ENCODE assay signal across 8 cellular contexts in the genomic region with DNA sequence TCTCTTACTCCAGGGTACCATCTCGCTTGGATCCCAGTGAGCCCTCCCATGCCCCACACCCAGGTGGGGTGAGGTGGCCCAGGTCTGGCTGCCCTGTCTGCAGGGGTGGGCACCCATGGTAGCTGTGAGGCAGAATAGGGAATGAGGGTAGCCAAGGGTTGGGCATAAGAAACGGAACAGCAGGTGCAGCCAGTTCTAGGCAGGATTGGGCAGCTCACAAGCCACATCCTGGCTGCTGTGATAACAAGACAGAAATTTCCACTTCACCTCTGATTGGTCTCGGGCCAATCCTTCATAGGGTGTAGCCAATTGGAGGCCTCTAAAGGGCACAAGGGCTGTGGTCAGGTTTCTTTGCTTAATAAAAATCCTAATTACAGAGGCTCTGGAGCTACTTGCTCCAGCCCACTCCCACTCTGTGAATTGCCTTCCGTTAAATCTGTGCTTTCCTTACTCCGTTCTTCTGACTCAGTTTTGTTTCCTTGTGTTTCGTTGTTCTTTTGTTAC. TPM values are rescaled to one million over a fixed set of nuclear protein-coding genes. Genes with fewer than 3 reads are reported as not detected.
DNase-seq lines count a peak whose midpoint lies in the region; ATAC-seq and TF ChIP-seq lines count a peak whose summit lies in the region.

No MANE protein-coding gene starts in this region.

- DNase-seq in NCI-H1417 (lab: John Stamatoyannopoulos, UW) (peak; percentile 33 to 74 (median 37)), NCI-H1417 treated with DMSO at 0.1 percent for 48 hours (lab: John Stamatoyannopoulos, UW) (no peak), NB4 (ENCODE audit: low read depth) (peak; percentile 42), immature natural killer cell (peak; percentile 38 to 44 (median 41)), HuH-7.5 (ENCODE audit: low spot score) (no peak)
- DNase-seq in activated CD4-positive, alpha-beta T cell treated with anti-CD3 and anti-CD28 coated beads, Interleukin-2, amount 10 ng/mL, durations not matched to agents 7 days and 5 days = peak; percentile 24

- no peak for TF ChIP-seq POLR2A in NB4 (IDR thresholded peaks at IDR 0.05; ENCODE audit: extremely low read depth, insufficient read length)

- no peaks in the 10 kb centered on the region for H3K9me3 Mint-ChIP-seq in activated CD4-positive, alpha-beta T cell treated with anti-CD3 and anti-CD28 coated beads, Interleukin-2, amount 10 ng/mL, durations not matched to agents 7 days and 5 days
- H3K9me3 Mint-ChIP-seq in immature natural killer cell = no peaks in the 10 kb centered on the region

- no peak overlapping the region for H3K4me3 Mint-ChIP-seq in activated CD4-positive, alpha-beta T cell treated with anti-CD3 and anti-CD28 coated beads, Interleukin-2, amount 10 ng/mL, durations not matched to agents 7 days and 5 days
- peak overlapping the region in 3 of 5 donors; percentile 1 to 24 (median 18) for H3K4me3 Mint-ChIP-seq in immature natural killer cell

- no peak overlapping the region for H3K4me3 ChIP-seq in NB4 (ENCODE audit: low read depth, low read length)

- ATAC-seq in HG02938 (IDR thresholded peaks at IDR 0.05; ENCODE audit: unreplicated experiment) (no peak), GM21723 (IDR thresholded peaks at IDR 0.05; ENCODE audit: unreplicated experiment) (no peak)

- no peak for TF ChIP-seq CTCF in NB4 (IDR thresholded peaks at IDR 0.05; ENCODE audit: low read depth, low read length)

- CTCF ChIA-PET in activated CD4-positive, alpha-beta T cell treated with anti-CD3 and anti-CD28 coated beads, Interleukin-2, amount 10 ng/mL, durations not matched to agents 7 days and 5 days (lab: Charles Lee) = interaction anchor here (1.4 kb wide), 1 partner anchor 10 kb away, joined by 4 read pairs; no protein-coding TSS in a partner anchor

- POLR2A ChIA-PET in activated CD4-positive, alpha-beta T cell treated with anti-CD3 and anti-CD28 coated beads, Interleukin-2, amount 10 ng/mL, durations not matched to agents 7 days and 5 days (lab: Charles Lee) = no interaction called here

- peaks cover 8% of the 10 kb centered on the region for H3K4me1 Mint-ChIP-seq in activated CD4-positive, alpha-beta T cell treated with anti-CD3 and anti-CD28 coated beads, Interleukin-2, amount 10 ng/mL, durations not matched to agents 7 days and 5 days
- H3K4me1 Mint-ChIP-seq in immature natural killer cell = peaks cover 10 to 13% of the 10 kb centered on the region in 2 donors

- H3K36me3 Mint-ChIP-seq in activated CD4-positive, alpha-beta T cell treated with anti-CD3 and anti-CD28 coated beads, Interleukin-2, amount 10 ng/mL, durations not matched to agents 7 days and 5 days (ENCODE audit: low read depth) = no peaks in the 10 kb centered on the region
- no peaks in the 10 kb centered on the region for H3K36me3 Mint-ChIP-seq in immature natural killer cell

- H3K27me3 Mint-ChIP-seq in activated CD4-positive, alpha-beta T cell treated with anti-CD3 and anti-CD28 coated beads, Interleukin-2, amount 10 ng/mL, durations not matched to agents 7 days and 5 days = peaks cover 43% of the 10 kb centered on the region
- peaks cover 8 to 15% (median 12%) of the 10 kb centered on the region in 3 donors for H3K27me3 Mint-ChIP-seq in immature natural killer cell (ENCODE audit: low read depth in 3 of 3)

- no peak overlapping the region for H3K27ac Mint-ChIP-seq in activated CD4-positive, alpha-beta T cell treated with anti-CD3 and anti-CD28 coated beads, Interleukin-2, amount 10 ng/mL, durations not matched to agents 7 days and 5 days
- H3K27ac Mint-ChIP-seq in immature natural killer cell = no peak overlapping the region

RNA-seq across cellular contexts. Expression of a gene that starts 1.5 kb away (rescaled TPM):
- total RNA-seq in activated CD4-positive, alpha-beta T cell treated with anti-CD3 and anti-CD28 coated beads, Interleukin-2, amount 10 ng/mL, durations not matched to agents 7 days and 5 days = not detected
- not detected for polyA plus RNA-seq in immature natural killer cell

RNA-seq across cellular contexts. Expression of a gene that starts 3.2 kb away (rescaled TPM):
- not detected for total RNA-seq in activated CD4-positive, alpha-beta T cell treated with anti-CD3 and anti-CD28 coated beads, Interleukin-2, amount 10 ng/mL, durations not matched to agents 7 days and 5 days
- polyA plus RNA-seq in immature natural killer cell = not detected

RNA-seq across cellular contexts. Expression of a gene that starts 4.0 kb away (rescaled TPM):
- not detected for total RNA-seq in activated CD4-positive, alpha-beta T cell treated with anti-CD3 and anti-CD28 coated beads, Interleukin-2, amount 10 ng/mL, durations not matched to agents 7 days and 5 days
- polyA plus RNA-seq in immature natural killer cell = not detected

RNA-seq across cellular contexts. Expression of a gene that starts 44.3 kb away (rescaled TPM):
- 10 to 100 TPM; 16.0 to 19.6 TPM for total RNA-seq in activated CD4-positive, alpha-beta T cell treated with anti-CD3 and anti-CD28 coated beads, Interleukin-2, amount 10 ng/mL, durations not matched to agents 7 days and 5 days
- polyA plus RNA-seq in immature natural killer cell = 10 to 100 TPM; 19.3 to 56.6 (median 24.4) TPM

RNA-seq across cellular contexts. Expression of a gene that starts 49.7 kb away (rescaled TPM):
- total RNA-seq in activated CD4-positive, alpha-beta T cell treated with anti-CD3 and anti-CD28 coated beads, Interleukin-2, amount 10 ng/mL, durations not matched to agents 7 days and 5 days = 10 to 100 TPM; 52.6 to 53.7 TPM
- polyA plus RNA-seq in immature natural killer cell = 10 to 100 TPM in 2 of 3 donors, 1 to 10 TPM in 1; 4.5 to 15.0 (median 10.4) TPM

Comparison
In these comparisons a context has a peak if more than half of its experiments do, and no peak if none do; other contexts are left out.
1. DNase-seq: peak in NCI-H1417 (3 of 3), NB4 (single experiment), activated CD4-positive, alpha-beta T cell treated with anti-CD3 and anti-CD28 coated beads, Interleukin-2, amount 10 ng/mL, durations not matched to agents 7 days and 5 days (single experiment) and immature natural killer cell (3 of 3); none in NCI-H1417 treated with DMSO at 0.1 percent for 48 hours (single experiment) and HuH-7.5 (single experiment).